In genomic region chr21:42781150-42781980, GRCh38 we compare ENCODE assay signal across 1 cellular context.
TF ChIP-seq lines count a peak whose summit lies in the region.

No MANE protein-coding gene starts in this region.

TF ChIP-seq in HepG2, 621 proteins besides CTCF, POLR2A, EP300 and RAD21 (continued from another document and continues in another):
- TF ChIP-seq JDP2 (CRISPR knock-in tag; IDR thresholded peaks at IDR 0.05; ENCODE audit: borderline replicate concordance) (no peak), SRF (IDR thresholded peaks at IDR 0.05; ENCODE audit: low read depth, low read length) (no peak), ZNF512 (CRISPR knock-in tag; IDR thresholded peaks at IDR 0.05) (no peak), HNF4A (CRISPR knock-in tag; IDR thresholded peaks at IDR 0.05) (0 out of 2 replicates have a peak, but pooled peaks have one; percentile 10), CHD2 (IDR thresholded peaks at IDR 0.05; ENCODE audit: low read depth, low read length) (no peak), MTF2 (CRISPR knock-in tag; IDR thresholded peaks at IDR 0.05; ENCODE audit: borderline replicate concordance) (no peak), ZNF7 (CRISPR knock-in tag; IDR thresholded peaks at IDR 0.05) (no peak), THYN1 (CRISPR knock-in tag; IDR thresholded peaks at IDR 0.05; ENCODE audit: borderline replicate concordance, low read depth) (no peak), ZNF703 (CRISPR knock-in tag; IDR thresholded peaks at IDR 0.05; ENCODE audit: borderline replicate concordance) (0 out of 2 replicates have a peak, but pooled peaks have one; percentile 29), ZNF354B (CRISPR knock-in tag; IDR thresholded peaks at IDR 0.05) (no peak), NCOA1 (CRISPR knock-in tag; IDR thresholded peaks at IDR 0.05) (no peak), ZNF263 (CRISPR knock-in tag; IDR thresholded peaks at IDR 0.05) (peak; percentile 77; the same call in 1 of the 2 replicates), FOXC1 (CRISPR knock-in tag; IDR thresholded peaks at IDR 0.05; ENCODE audit: borderline replicate concordance) (no peak; the same call in 1 of the 2 replicates), ZFP82 (CRISPR knock-in tag; IDR thresholded peaks at IDR 0.05; ENCODE audit: borderline replicate concordance) (no peak), IKZF4 (CRISPR knock-in tag; IDR thresholded peaks at IDR 0.05; ENCODE audit: borderline replicate concordance, low read depth, not compliant biosample characterization) (no peak), ZSCAN12 (CRISPR knock-in tag; IDR thresholded peaks at IDR 0.05) (no peak), ZNF513 (CRISPR knock-in tag; conservative IDR thresholded peaks at IDR 0.05) (no peak), HIVEP1 (CRISPR knock-in tag; IDR thresholded peaks at IDR 0.05) (peak; percentile 47; the same call in 1 of the 2 replicates), MLX (CRISPR knock-in tag; IDR thresholded peaks at IDR 0.05) (no peak), ZNF788 (CRISPR knock-in tag; IDR thresholded peaks at IDR 0.05; ENCODE audit: borderline replicate concordance) (0 out of 2 replicates have a peak, but pooled peaks have one; percentile 21), ATF7-NPFF (CRISPR knock-in tag; IDR thresholded peaks at IDR 0.05; ENCODE audit: low read depth) (no peak), DNMT1 (CRISPR knock-in tag; IDR thresholded peaks at IDR 0.05) (0 out of 2 replicates have a peak, but pooled peaks have one; percentile 49), YEATS2 (CRISPR knock-in tag; IDR thresholded peaks at IDR 0.05; ENCODE audit: borderline replicate concordance) (no peak), ZUFSP (CRISPR knock-in tag; IDR thresholded peaks at IDR 0.05; ENCODE audit: borderline replicate concordance) (no peak), HBP1 (CRISPR knock-in tag; IDR thresholded peaks at IDR 0.05; ENCODE audit: low read depth) (0 out of 2 replicates have a peak, but pooled peaks have one; percentile 42), ZNF766 (CRISPR knock-in tag; IDR thresholded peaks at IDR 0.05; ENCODE audit: borderline replicate concordance) (no peak), IRF2 (CRISPR knock-in tag; IDR thresholded peaks at IDR 0.05) (0 out of 2 replicates have a peak, but pooled peaks have one; percentile 21), ZNF512B (CRISPR knock-in tag; IDR thresholded peaks at IDR 0.05; ENCODE audit: borderline replicate concordance) (no peak), ZNF782 (CRISPR knock-in tag; IDR thresholded peaks at IDR 0.05; ENCODE audit: borderline replicate concordance) (no peak), ZNF841 (CRISPR knock-in tag; IDR thresholded peaks at IDR 0.05; ENCODE audit: borderline replicate concordance) (no peak), ZNF550 (CRISPR knock-in tag; IDR thresholded peaks at IDR 0.05; ENCODE audit: borderline replicate concordance) (no peak), ZNF468 (CRISPR knock-in tag; IDR thresholded peaks at IDR 0.05) (no peak), ZNF33B (CRISPR knock-in tag; IDR thresholded peaks at IDR 0.05) (no peak), ARNT (IDR thresholded peaks at IDR 0.05) (no peak), ZNF160 (CRISPR knock-in tag; IDR thresholded peaks at IDR 0.05) (no peak), NFE2L1 (CRISPR knock-in tag; IDR thresholded peaks at IDR 0.05; ENCODE audit: borderline replicate concordance) (no peak), ZNF326 (CRISPR knock-in tag; IDR thresholded peaks at IDR 0.05; ENCODE audit: borderline replicate concordance) (no peak), NR3C1 (CRISPR knock-in tag; IDR thresholded peaks at IDR 0.05) (no peak)
- TF ChIP-seq, protein P1, sequence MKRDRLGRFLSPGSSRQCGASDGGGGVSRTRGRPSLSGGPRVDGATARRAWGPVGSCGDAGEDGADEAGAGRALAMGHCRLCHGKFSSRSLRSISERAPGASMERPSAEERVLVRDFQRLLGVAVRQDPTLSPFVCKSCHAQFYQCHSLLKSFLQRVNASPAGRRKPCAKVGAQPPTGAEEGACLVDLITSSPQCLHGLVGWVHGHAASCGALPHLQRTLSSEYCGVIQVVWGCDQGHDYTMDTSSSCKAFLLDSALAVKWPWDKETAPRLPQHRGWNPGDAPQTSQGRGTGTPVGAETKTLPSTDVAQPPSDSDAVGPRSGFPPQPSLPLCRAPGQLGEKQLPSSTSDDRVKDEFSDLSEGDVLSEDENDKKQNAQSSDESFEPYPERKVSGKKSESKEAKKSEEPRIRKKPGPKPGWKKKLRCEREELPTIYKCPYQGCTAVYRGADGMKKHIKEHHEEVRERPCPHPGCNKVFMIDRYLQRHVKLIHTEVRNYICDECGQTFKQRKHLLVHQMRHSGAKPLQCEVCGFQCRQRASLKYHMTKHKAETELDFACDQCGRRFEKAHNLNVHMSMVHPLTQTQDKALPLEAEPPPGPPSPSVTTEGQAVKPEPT (CRISPR knock-in tag; IDR thresholded peaks at IDR 0.05; ENCODE audit: low read depth), result no peak
- TF ChIP-seq, protein P2, sequence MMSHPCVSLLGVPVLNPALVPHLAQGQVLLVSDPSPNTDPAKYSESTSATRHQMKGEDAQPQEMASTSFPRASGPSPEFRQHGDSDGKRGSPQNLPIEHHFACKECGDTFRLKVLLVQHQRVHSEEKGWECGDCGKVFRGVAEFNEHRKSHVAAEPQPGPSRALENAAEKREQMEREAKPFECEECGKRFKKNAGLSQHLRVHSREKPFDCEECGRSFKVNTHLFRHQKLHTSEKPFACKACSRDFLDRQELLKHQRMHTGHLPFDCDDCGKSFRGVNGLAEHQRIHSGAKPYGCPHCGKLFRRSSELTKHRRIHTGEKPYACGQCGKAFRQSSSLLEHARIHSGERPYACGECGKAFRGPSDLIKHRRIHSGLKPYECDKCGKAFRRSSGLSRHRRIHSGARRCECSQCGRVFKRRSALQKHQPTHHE (CRISPR knock-in tag; IDR thresholded peaks at IDR 0.05; ENCODE audit: borderline replicate concordance), result no peak
- TF ChIP-seq, protein P3, sequence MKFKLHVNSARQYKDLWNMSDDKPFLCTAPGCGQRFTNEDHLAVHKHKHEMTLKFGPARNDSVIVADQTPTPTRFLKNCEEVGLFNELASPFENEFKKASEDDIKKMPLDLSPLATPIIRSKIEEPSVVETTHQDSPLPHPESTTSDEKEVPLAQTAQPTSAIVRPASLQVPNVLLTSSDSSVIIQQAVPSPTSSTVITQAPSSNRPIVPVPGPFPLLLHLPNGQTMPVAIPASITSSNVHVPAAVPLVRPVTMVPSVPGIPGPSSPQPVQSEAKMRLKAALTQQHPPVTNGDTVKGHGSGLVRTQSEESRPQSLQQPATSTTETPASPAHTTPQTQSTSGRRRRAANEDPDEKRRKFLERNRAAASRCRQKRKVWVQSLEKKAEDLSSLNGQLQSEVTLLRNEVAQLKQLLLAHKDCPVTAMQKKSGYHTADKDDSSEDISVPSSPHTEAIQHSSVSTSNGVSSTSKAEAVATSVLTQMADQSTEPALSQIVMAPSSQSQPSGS (CRISPR knock-in tag; IDR thresholded peaks at IDR 0.05), result no peak
- TF ChIP-seq, protein P4, sequence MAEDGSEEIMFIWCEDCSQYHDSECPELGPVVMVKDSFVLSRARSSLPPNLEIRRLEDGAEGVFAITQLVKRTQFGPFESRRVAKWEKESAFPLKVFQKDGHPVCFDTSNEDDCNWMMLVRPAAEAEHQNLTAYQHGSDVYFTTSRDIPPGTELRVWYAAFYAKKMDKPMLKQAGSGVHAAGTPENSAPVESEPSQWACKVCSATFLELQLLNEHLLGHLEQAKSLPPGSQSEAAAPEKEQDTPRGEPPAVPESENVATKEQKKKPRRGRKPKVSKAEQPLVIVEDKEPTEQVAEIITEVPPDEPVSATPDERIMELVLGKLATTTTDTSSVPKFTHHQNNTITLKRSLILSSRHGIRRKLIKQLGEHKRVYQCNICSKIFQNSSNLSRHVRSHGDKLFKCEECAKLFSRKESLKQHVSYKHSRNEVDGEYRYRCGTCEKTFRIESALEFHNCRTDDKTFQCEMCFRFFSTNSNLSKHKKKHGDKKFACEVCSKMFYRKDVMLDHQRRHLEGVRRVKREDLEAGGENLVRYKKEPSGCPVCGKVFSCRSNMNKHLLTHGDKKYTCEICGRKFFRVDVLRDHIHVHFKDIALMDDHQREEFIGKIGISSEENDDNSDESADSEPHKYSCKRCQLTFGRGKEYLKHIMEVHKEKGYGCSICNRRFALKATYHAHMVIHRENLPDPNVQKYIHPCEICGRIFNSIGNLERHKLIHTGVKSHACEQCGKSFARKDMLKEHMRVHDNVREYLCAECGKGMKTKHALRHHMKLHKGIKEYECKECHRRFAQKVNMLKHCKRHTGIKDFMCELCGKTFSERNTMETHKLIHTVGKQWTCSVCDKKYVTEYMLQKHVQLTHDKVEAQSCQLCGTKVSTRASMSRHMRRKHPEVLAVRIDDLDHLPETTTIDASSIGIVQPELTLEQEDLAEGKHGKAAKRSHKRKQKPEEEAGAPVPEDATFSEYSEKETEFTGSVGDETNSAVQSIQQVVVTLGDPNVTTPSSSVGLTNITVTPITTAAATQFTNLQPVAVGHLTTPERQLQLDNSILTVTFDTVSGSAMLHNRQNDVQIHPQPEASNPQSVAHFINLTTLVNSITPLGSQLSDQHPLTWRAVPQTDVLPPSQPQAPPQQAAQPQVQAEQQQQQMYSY (CRISPR knock-in tag; IDR thresholded peaks at IDR 0.05), result no peak
- TF ChIP-seq, protein P5, sequence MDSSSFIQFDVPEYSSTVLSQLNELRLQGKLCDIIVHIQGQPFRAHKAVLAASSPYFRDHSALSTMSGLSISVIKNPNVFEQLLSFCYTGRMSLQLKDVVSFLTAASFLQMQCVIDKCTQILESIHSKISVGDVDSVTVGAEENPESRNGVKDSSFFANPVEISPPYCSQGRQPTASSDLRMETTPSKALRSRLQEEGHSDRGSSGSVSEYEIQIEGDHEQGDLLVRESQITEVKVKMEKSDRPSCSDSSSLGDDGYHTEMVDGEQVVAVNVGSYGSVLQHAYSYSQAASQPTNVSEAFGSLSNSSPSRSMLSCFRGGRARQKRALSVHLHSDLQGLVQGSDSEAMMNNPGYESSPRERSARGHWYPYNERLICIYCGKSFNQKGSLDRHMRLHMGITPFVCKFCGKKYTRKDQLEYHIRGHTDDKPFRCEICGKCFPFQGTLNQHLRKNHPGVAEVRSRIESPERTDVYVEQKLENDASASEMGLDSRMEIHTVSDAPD (CRISPR knock-in tag; IDR thresholded peaks at IDR 0.05), result no peak
